Comparison of ENCODE assay signal across 24 cellular contexts in the genomic region with DNA sequence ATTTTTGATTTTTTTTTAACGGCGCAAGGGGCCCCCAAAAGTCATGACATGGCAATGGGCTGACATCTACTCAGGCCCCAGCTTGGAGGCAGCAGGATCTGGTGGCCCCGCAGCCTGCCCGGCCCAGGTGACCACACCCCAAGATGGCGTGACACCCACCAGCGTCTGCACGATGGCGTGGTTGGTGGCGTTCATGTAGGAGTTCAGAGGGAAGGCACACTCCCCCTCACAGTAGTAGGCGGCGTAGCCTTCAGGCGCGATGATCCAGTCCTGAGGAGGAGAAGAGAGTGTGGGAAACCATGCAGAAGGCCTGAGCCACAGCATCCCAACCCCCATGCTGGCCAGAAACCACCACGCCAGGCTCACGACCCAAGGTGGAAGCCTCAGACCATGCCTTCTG.
DNase-seq lines count a peak whose midpoint lies in the region; ATAC-seq, FAIRE-seq and TF ChIP-seq lines count a peak whose summit lies in the region.
"Had no signal": no experiment of that assay in that cellular context is flagged by ENCODE, and none has a peak within 500 bp of the region (broad histone marks: within the 10 kb centered on the region; RNA-seq: fewer than 3 reads in every experiment).

No MANE protein-coding gene starts in this region.

- H3K14ac ChIP-seq in mesenchymal stem cell (ENCODE audit: low read length in 2 of 2): no peak overlapping the region

- no peak for TF ChIP-seq POLR2A in stomach (IDR thresholded peaks at IDR 0.05)

- FAIRE-seq in urothelium cell line (lab: Jason Lieb, UNC): peak; percentile 5
- FAIRE-seq: A549, GM12878, GM12892, GM18507 had no signal

- no peak overlapping the region for H3K9ac ChIP-seq in mesenchymal stem cell (ENCODE audit: low read length)
- H3K9ac ChIP-seq: BLaER1 treated with 17β-estradiol and CSF1 and Interleukin-3, amounts not matched to agents 10 nM and 100 nM had no signal

- no peak overlapping the region for H2AFZ ChIP-seq in mesenchymal stem cell (ENCODE audit: low read depth, low read length)

- peak overlapping the region; percentile 25 for H4K8ac ChIP-seq in mesenchymal stem cell (ENCODE audit: low read length)

- H3K4me3 ChIP-seq in HEK293 (ENCODE audit: low read depth, low read length): no peak overlapping the region
- no peak overlapping the region for H3K4me3 ChIP-seq in RWPE2 (ENCODE audit: severe bottlenecking)
- no peak overlapping the region for H3K4me3 ChIP-seq in mesenchymal stem cell (ENCODE audit: insufficient read depth in 1 of 2, low read depth in 1 of 2, low read length in 2 of 2)
- H3K4me3 ChIP-seq in stomach: no peak overlapping the region
- H3K4me3 ChIP-seq: A549; BLaER1 treated with 17β-estradiol and CSF1 and Interleukin-3, amounts not matched to agents 10 nM and 100 nM; GM12878 had no signal

- intact Hi-C loops in stomach (cut with DNase I; ENCODE audit: low total_unique reads): no loop called here

- H3K36me3 ChIP-seq in HEK293 (ENCODE audit: control insufficient read depth in 2 of 2, insufficient read depth in 1 of 2, low read length in 2 of 2) (peaks cover 0 to 36% of the 10 kb centered on the region in 2 experiments; a peak in 2 of 3 replicates), RWPE2 (ENCODE audit: low read depth) (no peaks in the 10 kb centered on the region), mesenchymal stem cell (ENCODE audit: control insufficient read depth in 1 of 2, insufficient read depth in 2 of 2, low read depth in 1 of 2, low read length in 2 of 2) (no peaks in the 10 kb centered on the region), stomach (no peaks in the 10 kb centered on the region)
- H3K36me3 ChIP-seq: BLaER1 treated with 17β-estradiol and CSF1 and Interleukin-3, amounts not matched to agents 10 nM and 100 nM had no signal

- no peaks in the 10 kb centered on the region for H3K27me3 ChIP-seq in RWPE2 (ENCODE audit: insufficient read depth, poor library complexity, severe bottlenecking)
- H3K27me3 ChIP-seq in mesenchymal stem cell (ENCODE audit: control insufficient read depth in 1 of 2, insufficient read depth in 1 of 2, low read length in 2 of 2): peaks cover 18 to 55% of the 10 kb centered on the region in 2 experiments
- peaks cover 0 to 5% (median 0%) of the 10 kb centered on the region in 3 donors for H3K27me3 ChIP-seq in stomach
- H3K27me3 ChIP-seq: BLaER1 treated with 17β-estradiol and CSF1 and Interleukin-3, amounts not matched to agents 10 nM and 100 nM had no signal

- DNase-seq in RWPE2 (ENCODE audit: low spot score): peak; percentile 75
- no peak for DNase-seq in mesenchymal stem cell
- no peak for DNase-seq in urothelium cell line (ENCODE audit: low spot score)
- DNase-seq in activated effector memory CD4-positive, alpha-beta T cell treated with anti-CD3 and anti-CD28 coated beads, Interleukin-2, amount 50 U/mL, for 16 hours: no peak
- no peak for DNase-seq in stomach
- DNase-seq in activated CD4-positive, CD25-positive, alpha-beta regulatory T cell (lab: John Stamatoyannopoulos, UW): no peak
- DNase-seq: AML-193; CD4-positive, alpha-beta T cell; CD8-positive, alpha-beta T cell; DMS 273 treated with DMSO at 0.1 percent for 48 hours; DMS153; DMS53; DMS79; DND-41; EL; GDM1 had no signal

- no peak for TF ChIP-seq EP300 in stomach (IDR thresholded peaks at IDR 0.05)

- no peak overlapping the region for H2BK12ac ChIP-seq in mesenchymal stem cell (ENCODE audit: low read length in 2 of 2)

- no peaks in the 10 kb centered on the region for H3K79me1 ChIP-seq in mesenchymal stem cell (replicated peaks; ENCODE audit: low read length, poor library complexity, severe bottlenecking)

- CTCF ChIA-PET in HEK293 (lab: Yijun Ruan, JAX): interaction anchor here (0.6 kb wide), 1 partner anchor 138 kb away, joined by 3 read pairs; no protein-coding TSS in a partner anchor

- no peak overlapping the region for H4K91ac ChIP-seq in mesenchymal stem cell (ENCODE audit: low read length)

- H3K23ac ChIP-seq in mesenchymal stem cell (ENCODE audit: low read length in 2 of 2): no peak overlapping the region

- H2BK120ac ChIP-seq in mesenchymal stem cell (ENCODE audit: low read depth, low read length): no peak overlapping the region

- H2BK5ac ChIP-seq in mesenchymal stem cell (ENCODE audit: low read depth, low read length, poor library complexity, severe bottlenecking): no peak overlapping the region

- no peak overlapping the region for H3K18ac ChIP-seq in mesenchymal stem cell (ENCODE audit: low read depth in 1 of 2, low read length in 2 of 2)

- no peak for ATAC-seq in RWPE2 (ENCODE audit: low read depth)
- ATAC-seq: A549; CD8-positive, alpha-beta T cell; GM12878 had no signal

- TF ChIP-seq CTCF in HEK293 (tag by site-specific recombination; IDR thresholded peaks at IDR 0.05) (no peak), RWPE2 (IDR thresholded peaks at IDR 0.05; ENCODE audit: poor library complexity, severe bottlenecking) (no peak), stomach (IDR thresholded peaks at IDR 0.05) (no peak)

- no peak overlapping the region for H3K4ac ChIP-seq in mesenchymal stem cell (ENCODE audit: low read depth in 1 of 2, low read length in 2 of 2)

- no peak overlapping the region for H2BK15ac ChIP-seq in mesenchymal stem cell (ENCODE audit: low read depth, poor library complexity, severe bottlenecking)

- no peak overlapping the region for H3K4me2 ChIP-seq in mesenchymal stem cell (ENCODE audit: low read length, poor library complexity, severe bottlenecking)
- H3K4me2 ChIP-seq: A549 had no signal

- H3K4me1 ChIP-seq in HEK293 (ENCODE audit: control insufficient read depth, insufficient read depth, low read length) (peaks cover 3% of the 10 kb centered on the region; the same call in 1 of the 2 replicates), RWPE2 (ENCODE audit: insufficient read depth, poor library complexity, severe bottlenecking) (no peaks in the 10 kb centered on the region), mesenchymal stem cell (ENCODE audit: control insufficient read depth, insufficient read depth, low read depth, low read length) (peaks cover 1% of the 10 kb centered on the region), stomach (no peaks in the 10 kb centered on the region)
- H3K4me1 ChIP-seq: A549 had no signal

- WGBS in mesenchymal stem cell: 89% methylated on average over 15 of the region's 15 CpGs
- 87 to 95% (median 92%) methylated on average over 13 to 15 of the region's 15 CpGs for WGBS in stomach, 5 donors

- POLR2A ChIA-PET in HEK293 (lab: Yijun Ruan, JAX): no interaction called here

- H3K9me3 ChIP-seq in HEK293 (ENCODE audit: control insufficient read depth, insufficient read depth, low read depth, low read length): no peaks in the 10 kb centered on the region
- H3K9me3 ChIP-seq in RWPE2 (ENCODE audit: severe bottlenecking): no peaks in the 10 kb centered on the region
- no peaks in the 10 kb centered on the region for H3K9me3 ChIP-seq in mesenchymal stem cell (ENCODE audit: control insufficient read depth, low read length)
- H3K9me3 ChIP-seq in stomach: no peaks in the 10 kb centered on the region
- H3K9me3 ChIP-seq: A549 had no signal

- H2AK5ac ChIP-seq in mesenchymal stem cell (ENCODE audit: low read length, severe bottlenecking): no peak overlapping the region

- H3K27ac ChIP-seq in HEK293 (ENCODE audit: extremely low read depth, low read depth, low read length) (no peak overlapping the region), RWPE2 (ENCODE audit: poor library complexity, severe bottlenecking) (no peak overlapping the region), mesenchymal stem cell (ENCODE audit: low read length, poor library complexity, severe bottlenecking) (no peak overlapping the region), stomach (no peak overlapping the region)
- H3K27ac ChIP-seq: 22Rv1; A549; BLaER1 treated with 17β-estradiol and CSF1 and Interleukin-3, amounts not matched to agents 10 nM and 100 nM; C4-2B had no signal

TF ChIP-seq in HEK293, 187 proteins besides CTCF, POLR2A, EP300 and RAD21:
- peak; percentile 79 for TF ChIP-seq EGR2 (tag by site-specific recombination; IDR thresholded peaks at IDR 0.05; ENCODE audit: low read depth)
- TF ChIP-seq ZFHX2 (tag by site-specific recombination; conservative IDR thresholded peaks at IDR 0.05): peak; percentile 61
- TF ChIP-seq ZBTB11 (tag by site-specific recombination; conservative IDR thresholded peaks at IDR 0.05; ENCODE audit: low read depth): no peak
